Comparison of ENCODE assay signal across 8 cellular contexts in the genomic region with DNA sequence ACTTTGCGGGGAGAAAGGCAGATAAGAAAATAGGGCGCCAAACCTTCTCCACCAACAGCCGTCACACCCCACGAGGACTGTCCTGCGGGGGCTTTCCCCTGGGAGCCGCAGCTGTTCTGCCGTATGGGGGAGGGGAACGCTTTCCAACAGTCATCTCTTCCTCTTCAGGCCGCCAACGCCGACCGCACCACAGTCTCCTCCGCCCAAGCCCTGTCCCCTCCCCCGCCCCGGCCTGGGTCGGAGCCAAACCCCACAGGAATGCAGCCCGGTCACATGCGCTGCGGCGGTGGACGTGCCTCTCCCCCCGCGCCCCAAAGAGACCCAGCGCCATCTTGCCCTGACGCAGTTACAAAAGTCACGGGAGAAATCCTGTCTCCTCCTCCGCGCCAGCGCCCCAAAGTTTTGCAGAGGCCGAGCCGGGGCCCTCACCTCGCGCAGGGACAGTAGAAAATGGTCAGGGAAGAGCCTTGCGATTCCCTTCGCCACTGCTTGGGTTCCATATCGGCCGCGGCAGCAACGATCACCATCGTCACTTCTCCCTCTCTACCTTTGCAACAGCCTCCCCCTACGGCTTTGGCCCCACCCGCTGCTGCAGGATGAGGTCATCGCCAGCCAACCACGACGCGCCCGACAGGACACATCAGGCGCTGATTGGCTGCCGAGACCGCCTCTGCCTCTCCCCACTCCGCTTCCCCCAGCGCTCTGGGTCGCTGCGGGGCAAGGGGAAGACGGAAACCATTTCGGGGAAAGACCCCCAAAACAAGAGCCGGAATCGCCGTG.
A peak's percentile ranks its signal among the peaks of the same experiment; 100 is the strongest.
DNase-seq lines count a peak whose midpoint lies in the region; ATAC-seq and TF ChIP-seq lines count a peak whose summit lies in the region.

No MANE protein-coding gene starts in this region.

- peak; percentile 67 for ATAC-seq in GM21619 (IDR thresholded peaks at IDR 0.05; ENCODE audit: unreplicated experiment)

- no peaks in the 10 kb centered on the region for H3K36me3 ChIP-seq in mucosa of rectum (ENCODE audit: control insufficient read depth in 2 of 2, insufficient read depth in 2 of 2, low read length in 2 of 2)

- H3K4me1 Mint-ChIP-seq in activated T-cell treated with anti-CD3 and anti-CD28 coated beads, Interleukin-2, amount 50 U/mL, for 24 hours (ENCODE audit: low read depth), result peaks cover 33% of the 10 kb centered on the region

- peak overlapping the region; percentile 100 for H3K4me3 Mint-ChIP-seq in activated T-cell treated with anti-CD3 and anti-CD28 coated beads, Interleukin-2, amount 50 U/mL, for 24 hours

- peak overlapping the region; percentile 97 to 99 for H3K4me3 ChIP-seq in mucosa of rectum (ENCODE audit: low read length in 2 of 2)

- H3K27ac Mint-ChIP-seq in activated T-cell treated with anti-CD3 and anti-CD28 coated beads, Interleukin-2, amount 50 U/mL, for 24 hours, result peak overlapping the region; percentile 100

- peaks cover 98% of the 10 kb centered on the region for H3K36me3 Mint-ChIP-seq in activated T-cell treated with anti-CD3 and anti-CD28 coated beads, Interleukin-2, amount 50 U/mL, for 24 hours (ENCODE audit: low read depth)

- H3K9me3 Mint-ChIP-seq in activated T-cell treated with anti-CD3 and anti-CD28 coated beads, Interleukin-2, amount 50 U/mL, for 24 hours, result no peaks in the 10 kb centered on the region

- DNase-seq in DMS153 treated with DMSO at 0.1 percent for 48 hours (lab: John Stamatoyannopoulos, UW; ENCODE audit: unreplicated experiment) (peak; percentile 91), OCI-M2 (lab: John Stamatoyannopoulos, UW; ENCODE audit: unreplicated experiment) (peak; percentile 44), erythroblast (lab: John Stamatoyannopoulos, UW) (peak; percentile 98 to 99)
- DNase-seq in activated T-cell treated with anti-CD3 and anti-CD28 coated beads, Interleukin-2, amount 50 U/mL, for 24 hours, result peak; percentile 100
- DNase-seq in stimulated activated CD8-positive, alpha-beta memory T cell treated with anti-CD3 and anti-CD28 coated beads, Interleukin-4, amount 100 ng/mL, for 4 hours (ENCODE audit: low read depth in 2 of 2, low spot score in 1 of 2), result peak; percentile 99 to 100

- H3K9ac ChIP-seq in mucosa of rectum (ENCODE audit: low read depth in 1 of 2, low read length in 2 of 2), result peak overlapping the region; percentile 100

- H3K27me3 ChIP-seq in mucosa of rectum (ENCODE audit: control insufficient read depth in 2 of 2, insufficient read depth in 2 of 2, low read length in 2 of 2), result no peaks in the 10 kb centered on the region

- no peaks in the 10 kb centered on the region for H3K9me3 ChIP-seq in mucosa of rectum (ENCODE audit: control insufficient read depth in 2 of 2, low read length in 2 of 2)

- no peaks in the 10 kb centered on the region for H3K27me3 Mint-ChIP-seq in activated T-cell treated with anti-CD3 and anti-CD28 coated beads, Interleukin-2, amount 50 U/mL, for 24 hours

- peak; percentile 97 for TF ChIP-seq POLR2A in erythroblast (IDR thresholded peaks at IDR 0.05; ENCODE audit: low read length)

- H3K4me1 ChIP-seq in mucosa of rectum (ENCODE audit: control insufficient read depth in 2 of 2, insufficient read depth in 2 of 2, low read length in 2 of 2), result peaks cover 17 to 29% of the 10 kb centered on the region in 2 donors

- H3K27ac ChIP-seq in mucosa of rectum (ENCODE audit: low read depth in 2 of 2, low read length in 2 of 2), result peak overlapping the region; percentile 99 to 100

- peak; percentile 76 for TF ChIP-seq EP300 in Ishikawa (IDR thresholded peaks at IDR 0.05; ENCODE audit: borderline replicate concordance)

- peak; percentile 10; the same call in 1 of the 2 replicates for TF ChIP-seq RAD21 in Ishikawa (IDR thresholded peaks at IDR 0.05; ENCODE audit: low read depth)

TF ChIP-seq in Ishikawa, 13 proteins besides CTCF, POLR2A, EP300 and RAD21:
- TF ChIP-seq TEAD4 (IDR thresholded peaks at IDR 0.05) (peak; percentile 98), EGR1 (IDR thresholded peaks at IDR 0.05) (peak; percentile 77), YY1 (IDR thresholded peaks at IDR 0.05; ENCODE audit: low read depth) (peak; percentile 96), TCF12 (IDR thresholded peaks at IDR 0.05; ENCODE audit: low read depth) (peak; percentile 92), ZBTB7A (IDR thresholded peaks at IDR 0.05; ENCODE audit: low read depth) (peak; percentile 9; the same call in 1 of the 2 replicates), CREB1 (IDR thresholded peaks at IDR 0.05; ENCODE audit: low read depth) (peak; percentile 63), FOXM1 (IDR thresholded peaks at IDR 0.05; ENCODE audit: borderline replicate concordance, low read depth) (no peak; the same call in none of the 2 replicates), CEBPB (IDR thresholded peaks at IDR 0.05) (no peak; the same call in 1 of the 2 replicates), TAF1 (IDR thresholded peaks at IDR 0.05; ENCODE audit: low read depth) (peak; percentile 81), NFIC (IDR thresholded peaks at IDR 0.05) (peak; percentile 99)
- TF ChIP-seq, protein P1, sequence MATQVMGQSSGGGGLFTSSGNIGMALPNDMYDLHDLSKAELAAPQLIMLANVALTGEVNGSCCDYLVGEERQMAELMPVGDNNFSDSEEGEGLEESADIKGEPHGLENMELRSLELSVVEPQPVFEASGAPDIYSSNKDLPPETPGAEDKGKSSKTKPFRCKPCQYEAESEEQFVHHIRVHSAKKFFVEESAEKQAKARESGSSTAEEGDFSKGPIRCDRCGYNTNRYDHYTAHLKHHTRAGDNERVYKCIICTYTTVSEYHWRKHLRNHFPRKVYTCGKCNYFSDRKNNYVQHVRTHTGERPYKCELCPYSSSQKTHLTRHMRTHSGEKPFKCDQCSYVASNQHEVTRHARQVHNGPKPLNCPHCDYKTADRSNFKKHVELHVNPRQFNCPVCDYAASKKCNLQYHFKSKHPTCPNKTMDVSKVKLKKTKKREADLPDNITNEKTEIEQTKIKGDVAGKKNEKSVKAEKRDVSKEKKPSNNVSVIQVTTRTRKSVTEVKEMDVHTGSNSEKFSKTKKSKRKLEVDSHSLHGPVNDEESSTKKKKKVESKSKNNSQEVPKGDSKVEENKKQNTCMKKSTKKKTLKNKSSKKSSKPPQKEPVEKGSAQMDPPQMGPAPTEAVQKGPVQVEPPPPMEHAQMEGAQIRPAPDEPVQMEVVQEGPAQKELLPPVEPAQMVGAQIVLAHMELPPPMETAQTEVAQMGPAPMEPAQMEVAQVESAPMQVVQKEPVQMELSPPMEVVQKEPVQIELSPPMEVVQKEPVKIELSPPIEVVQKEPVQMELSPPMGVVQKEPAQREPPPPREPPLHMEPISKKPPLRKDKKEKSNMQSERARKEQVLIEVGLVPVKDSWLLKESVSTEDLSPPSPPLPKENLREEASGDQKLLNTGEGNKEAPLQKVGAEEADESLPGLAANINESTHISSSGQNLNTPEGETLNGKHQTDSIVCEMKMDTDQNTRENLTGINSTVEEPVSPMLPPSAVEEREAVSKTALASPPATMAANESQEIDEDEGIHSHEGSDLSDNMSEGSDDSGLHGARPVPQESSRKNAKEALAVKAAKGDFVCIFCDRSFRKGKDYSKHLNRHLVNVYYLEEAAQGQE (IDR thresholded peaks at IDR 0.05; ENCODE audit: low read depth), result no peak; the same call in 1 of the 2 replicates
- TF ChIP-seq, protein P2, sequence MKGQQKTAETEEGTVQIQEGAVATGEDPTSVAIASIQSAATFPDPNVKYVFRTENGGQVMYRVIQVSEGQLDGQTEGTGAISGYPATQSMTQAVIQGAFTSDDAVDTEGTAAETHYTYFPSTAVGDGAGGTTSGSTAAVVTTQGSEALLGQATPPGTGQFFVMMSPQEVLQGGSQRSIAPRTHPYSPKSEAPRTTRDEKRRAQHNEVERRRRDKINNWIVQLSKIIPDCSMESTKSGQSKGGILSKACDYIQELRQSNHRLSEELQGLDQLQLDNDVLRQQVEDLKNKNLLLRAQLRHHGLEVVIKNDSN (IDR thresholded peaks at IDR 0.05), result peak; percentile 96
- TF ChIP-seq, protein P3, sequence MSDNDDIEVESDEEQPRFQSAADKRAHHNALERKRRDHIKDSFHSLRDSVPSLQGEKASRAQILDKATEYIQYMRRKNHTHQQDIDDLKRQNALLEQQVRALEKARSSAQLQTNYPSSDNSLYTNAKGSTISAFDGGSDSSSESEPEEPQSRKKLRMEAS (IDR thresholded peaks at IDR 0.05), result peak; percentile 92

Comparison
In these comparisons a context has a peak if more than half of its experiments do, and no peak if none do; other contexts are left out.
1. Peak in every context shown above with its lines: DNase-seq, ATAC-seq, H3K4me3 ChIP-seq and H3K27ac ChIP-seq.
2. DNase-seq: peak in every context shown above with its lines; median percentile 100 in activated T-cell treated with anti-CD3 and anti-CD28 coated beads, Interleukin-2, amount 50 U/mL, for 24 hours; 100 in stimulated activated CD8-positive, alpha-beta memory T cell treated with anti-CD3 and anti-CD28 coated beads, Interleukin-4, amount 100 ng/mL, for 4 hours; 98 in erythroblast; 91 in DMS153 treated with DMSO at 0.1 percent for 48 hours; 44 in OCI-M2.